In the genomic region with DNA sequence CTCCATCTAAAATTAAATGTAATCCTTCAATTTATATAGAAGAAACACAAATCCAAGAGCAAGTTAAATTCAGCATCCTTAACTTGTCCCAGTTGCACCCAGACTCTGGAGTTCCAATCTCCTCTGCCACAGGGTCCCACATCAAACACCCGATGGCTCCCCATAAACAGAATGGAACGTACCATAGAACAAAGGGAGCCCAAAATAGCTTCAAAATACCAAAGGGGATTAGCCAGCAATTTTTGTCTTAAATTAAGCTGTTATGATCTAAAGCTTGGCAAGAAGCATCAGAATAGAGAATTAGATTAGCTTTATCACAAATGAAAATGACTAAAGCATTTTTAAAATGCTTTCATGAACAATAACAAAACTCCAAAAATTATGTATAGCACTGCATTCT, we compare ENCODE assay signal across 19 cellular contexts.
DNase-seq lines count a peak whose midpoint lies in the region; ATAC-seq and TF ChIP-seq lines count a peak whose summit lies in the region.
"Had no signal": no experiment of that assay in that cellular context is flagged by ENCODE, and none has a peak within 500 bp of the region (broad histone marks: within the 10 kb centered on the region; RNA-seq: fewer than 3 reads in every experiment).

No MANE protein-coding gene starts in this region.

- H3K4me2 ChIP-seq in SK-N-SH (no peak overlapping the region), neural progenitor cell (peak overlapping the region; percentile 41)

- no peaks in the 10 kb centered on the region for H3K27me3 Mint-ChIP-seq in neural progenitor cell (ENCODE audit: insufficient read depth, low read depth)
- H3K27me3 Mint-ChIP-seq: CD4-positive, alpha-beta T cell had no signal

- H3K4me3 ChIP-seq in SK-N-SH (ENCODE audit: low read depth in 2 of 2, low read length in 1 of 2) (no peak overlapping the region), neural progenitor cell (no peak overlapping the region), brain microvascular endothelial cell (ENCODE audit: low read depth, low read length) (no peak overlapping the region)

- no peaks in the 10 kb centered on the region for H3F3A ChIP-seq in SK-N-SH (replicated peaks; ENCODE audit: insufficient read depth)
- peaks cover 4% of the 10 kb centered on the region for H3F3A ChIP-seq in neural progenitor cell (ENCODE audit: low read depth)

- no peak overlapping the region for H3K9ac ChIP-seq in SK-N-SH
- H3K9ac ChIP-seq in neural progenitor cell, result no peak overlapping the region

- no peak for TF ChIP-seq EP300 in SK-N-SH (IDR thresholded peaks at IDR 0.05; ENCODE audit: borderline replicate concordance in 1 of 2, low read depth in 1 of 2, low read length in 1 of 2)

- H3K4me1 Mint-ChIP-seq in neural progenitor cell, result peaks cover 46% of the 10 kb centered on the region

- no peak for ATAC-seq in SK-N-SH treated with all-trans-retinoic acid at 6 μM for 48 hours

- no peaks in the 10 kb centered on the region for H4K20me1 ChIP-seq in SK-N-SH (ENCODE audit: insufficient read depth)
- H4K20me1 ChIP-seq in neural progenitor cell (ENCODE audit: low read depth), result no peaks in the 10 kb centered on the region

- H3K9me3 ChIP-seq in SK-N-SH (no peaks in the 10 kb centered on the region), neural progenitor cell (ENCODE audit: low read depth) (no peaks in the 10 kb centered on the region)

- no peaks in the 10 kb centered on the region for H3K9me3 Mint-ChIP-seq in neural progenitor cell
- H3K9me3 Mint-ChIP-seq: CD4-positive, alpha-beta T cell; HFFc6 had no signal

- no peak overlapping the region for H2AFZ ChIP-seq in SK-N-SH (ENCODE audit: low read depth)
- H2AFZ ChIP-seq in neural progenitor cell (replicated peaks), result no peak overlapping the region

- no peak overlapping the region for H3K4me3 Mint-ChIP-seq in neural progenitor cell
- H3K4me3 Mint-ChIP-seq: CD4-positive, alpha-beta T cell; HFFc6 had no signal

- H3K27me3 ChIP-seq in SK-N-SH (ENCODE audit: insufficient read depth) (no peaks in the 10 kb centered on the region), neural progenitor cell (no peaks in the 10 kb centered on the region), brain microvascular endothelial cell (replicated peaks) (no peaks in the 10 kb centered on the region)

- H3K27ac ChIP-seq in SK-N-SH (ENCODE audit: low read depth in 2 of 2, low read length in 1 of 2), result no peak overlapping the region; a peak in 1 of 4 replicates
- no peak overlapping the region for H3K27ac ChIP-seq in neural progenitor cell
- no peak overlapping the region for H3K27ac ChIP-seq in brain microvascular endothelial cell
- H3K27ac ChIP-seq: 22Rv1, HL-60 had no signal

- POLR2A ChIA-PET in SK-N-SH (lab: Yijun Ruan, JAX), result no interaction called here

- no peak overlapping the region for H3K27ac Mint-ChIP-seq in neural progenitor cell
- H3K27ac Mint-ChIP-seq: CD4-positive, alpha-beta T cell; HFFc6 had no signal

- H3K4me1 ChIP-seq in SK-N-SH (ENCODE audit: control insufficient read depth in 1 of 2, insufficient read depth in 2 of 2, low read depth in 1 of 2, low read length in 1 of 2), result peaks cover 13 to 29% of the 10 kb centered on the region in 2 experiments
- H3K4me1 ChIP-seq in neural progenitor cell, result peaks cover 33% of the 10 kb centered on the region

- no peak for TF ChIP-seq RAD21 in SK-N-SH (IDR thresholded peaks at IDR 0.05; ENCODE audit: low read length)

- in situ Hi-C loops in brain microvascular endothelial cell (cut with HindIII; ENCODE audit: low pct_ligation_motif_present, low sequenced_read_pairs), result no loop called here

- CTCF ChIA-PET in SK-N-SH (lab: Yijun Ruan, JAX), result interaction anchor here (1.0 to 1.4 kb wide), 3 partner anchors 12 to 60 kb away, joined by 3 to 4 read pairs (median 3); no protein-coding TSS in a partner anchor

- no peaks in the 10 kb centered on the region for H3K79me2 ChIP-seq in SK-N-SH (ENCODE audit: insufficient read depth)
- H3K79me2 ChIP-seq in neural progenitor cell (ENCODE audit: low read depth), result no peaks in the 10 kb centered on the region

- DNase-seq in SK-N-SH (no peak), astrocyte of the hippocampus (ENCODE audit: low read depth, low spot score) (peak; percentile 47), neural progenitor cell (ENCODE audit: low spot score) (peak; percentile 25), brain microvascular endothelial cell (no peak), UCSD-AML1 (lab: John Stamatoyannopoulos, UW; ENCODE audit: unreplicated experiment) (no peak), NCI-H526 (lab: John Stamatoyannopoulos, UW) (no peak)
- DNase-seq in stimulated activated CD4-positive, alpha-beta T cell treated with anti-CD3 and anti-CD28 coated beads, Interleukin-2, amount 100 ng/mL, for 48 hours, result no peak
- DNase-seq: ACHN; C1 segment of cervical spinal cord; Calu3; CD4-positive, alpha-beta T cell; DMS153; DND-41; GDM1; HCEC 1CT; HFFc6 had no signal

- no peaks in the 10 kb centered on the region for H3K9me2 ChIP-seq in SK-N-SH

- H3K36me3 Mint-ChIP-seq in neural progenitor cell, result no peaks in the 10 kb centered on the region

- TF ChIP-seq CTCF in SK-N-SH (IDR thresholded peaks at IDR 0.05) (no peak), neural progenitor cell (IDR thresholded peaks at IDR 0.05) (no peak), brain microvascular endothelial cell (IDR thresholded peaks at IDR 0.05; ENCODE audit: low read depth, low read length, missing control alignments) (no peak)

- 88% methylated on average over 2 of the region's 2 CpGs for WGBS in SK-N-SH (ENCODE audit: low lambda C conversion rate)

- no peaks in the 10 kb centered on the region for H3K36me3 ChIP-seq in SK-N-SH (replicated peaks in 1 of 2; ENCODE audit: control insufficient read depth in 1 of 2, insufficient read depth in 2 of 2, low read length in 1 of 2)
- no peaks in the 10 kb centered on the region for H3K36me3 ChIP-seq in neural progenitor cell
- H3K36me3 ChIP-seq in brain microvascular endothelial cell (replicated peaks), result no peaks in the 10 kb centered on the region

TF ChIP-seq in SK-N-SH treated with all-trans-retinoic acid at 6 μM for 48 hours, 23 proteins besides CTCF, POLR2A, EP300 and RAD21 (continues in another document):
- TF ChIP-seq TOX (CRISPR knock-in tag; IDR thresholded peaks at IDR 0.05; ENCODE audit: borderline replicate concordance) (no peak), ZNF565 (CRISPR knock-in tag; conservative IDR thresholded peaks at IDR 0.05; ENCODE audit: low read depth) (no peak), ZNF8 (CRISPR knock-in tag; IDR thresholded peaks at IDR 0.05) (0 out of 2 replicates have a peak, but pooled peaks have one; percentile 11), SNAI2 (CRISPR knock-in tag; IDR thresholded peaks at IDR 0.05) (no peak)
- TF ChIP-seq, protein P1, sequence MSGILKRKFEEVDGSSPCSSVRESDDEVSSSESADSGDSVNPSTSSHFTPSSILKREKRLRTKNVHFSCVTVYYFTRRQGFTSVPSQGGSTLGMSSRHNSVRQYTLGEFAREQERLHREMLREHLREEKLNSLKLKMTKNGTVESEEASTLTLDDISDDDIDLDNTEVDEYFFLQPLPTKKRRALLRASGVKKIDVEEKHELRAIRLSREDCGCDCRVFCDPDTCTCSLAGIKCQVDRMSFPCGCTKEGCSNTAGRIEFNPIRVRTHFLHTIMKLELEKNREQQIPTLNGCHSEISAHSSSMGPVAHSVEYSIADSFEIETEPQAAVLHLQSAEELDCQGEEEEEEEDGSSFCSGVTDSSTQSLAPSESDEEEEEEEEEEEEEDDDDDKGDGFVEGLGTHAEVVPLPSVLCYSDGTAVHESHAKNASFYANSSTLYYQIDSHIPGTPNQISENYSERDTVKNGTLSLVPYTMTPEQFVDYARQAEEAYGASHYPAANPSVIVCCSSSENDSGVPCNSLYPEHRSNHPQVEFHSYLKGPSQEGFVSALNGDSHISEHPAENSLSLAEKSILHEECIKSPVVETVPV (CRISPR knock-in tag; IDR thresholded peaks at IDR 0.05), result no peak

TF ChIP-seq in SK-N-SH, 30 proteins besides CTCF, POLR2A, EP300 and RAD21:
- TF ChIP-seq, protein P2, sequence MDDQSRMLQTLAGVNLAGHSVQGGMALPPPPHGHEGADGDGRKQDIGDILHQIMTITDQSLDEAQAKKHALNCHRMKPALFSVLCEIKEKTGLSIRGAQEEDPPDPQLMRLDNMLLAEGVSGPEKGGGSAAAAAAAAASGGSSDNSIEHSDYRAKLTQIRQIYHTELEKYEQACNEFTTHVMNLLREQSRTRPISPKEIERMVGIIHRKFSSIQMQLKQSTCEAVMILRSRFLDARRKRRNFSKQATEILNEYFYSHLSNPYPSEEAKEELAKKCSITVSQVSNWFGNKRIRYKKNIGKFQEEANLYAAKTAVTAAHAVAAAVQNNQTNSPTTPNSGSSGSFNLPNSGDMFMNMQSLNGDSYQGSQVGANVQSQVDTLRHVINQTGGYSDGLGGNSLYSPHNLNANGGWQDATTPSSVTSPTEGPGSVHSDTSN (IDR thresholded peaks at IDR 0.05), result no peak
- TF ChIP-seq TCF12 (IDR thresholded peaks at IDR 0.05) (no peak), RXRA (IDR thresholded peaks at IDR 0.05; ENCODE audit: borderline replicate concordance, low read depth) (no peak), MEF2A (IDR thresholded peaks at IDR 0.05; ENCODE audit: borderline replicate concordance, low read depth) (no peak), JUND (IDR thresholded peaks at IDR 0.05) (no peak)
- TF ChIP-seq, protein P3, sequence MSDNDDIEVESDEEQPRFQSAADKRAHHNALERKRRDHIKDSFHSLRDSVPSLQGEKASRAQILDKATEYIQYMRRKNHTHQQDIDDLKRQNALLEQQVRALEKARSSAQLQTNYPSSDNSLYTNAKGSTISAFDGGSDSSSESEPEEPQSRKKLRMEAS (IDR thresholded peaks at IDR 0.05; ENCODE audit: low read depth), result no peak

Comparison
In these comparisons a context has a peak if more than half of its experiments do, and no peak if none do; other contexts are left out.
1. DNase-seq: peak in astrocyte of the hippocampus (single experiment) and neural progenitor cell (single experiment); none in SK-N-SH (single experiment), stimulated activated CD4-positive, alpha-beta T cell treated with anti-CD3 and anti-CD28 coated beads, Interleukin-2, amount 100 ng/mL, for 48 hours (0 of 2), brain microvascular endothelial cell (single experiment), UCSD-AML1 (single experiment) and NCI-H526 (0 of 2).